In the genomic region with DNA sequence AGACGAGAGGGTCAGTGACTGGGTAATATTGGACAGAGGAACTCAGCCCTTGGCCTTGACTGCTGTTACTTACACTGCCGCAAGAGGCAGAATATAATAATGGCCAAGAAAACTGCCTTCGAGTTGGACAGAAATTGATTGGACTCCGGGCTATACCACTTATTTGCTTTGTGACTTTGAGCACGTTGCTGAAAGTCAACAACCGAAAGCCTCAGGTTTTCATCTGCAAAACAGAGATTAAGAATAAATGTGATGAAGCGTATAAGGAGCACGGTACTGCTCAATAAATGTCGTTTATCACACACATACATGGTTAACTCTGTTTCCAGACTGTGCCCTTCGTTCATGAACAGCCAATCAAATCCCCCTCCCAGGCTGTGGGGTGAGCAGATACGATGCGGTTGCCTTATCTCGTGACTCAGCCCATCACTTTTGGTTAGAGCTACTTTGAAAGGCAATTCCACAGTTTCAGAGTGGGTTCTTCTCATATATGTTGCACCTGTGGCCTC, we compare ENCODE assay signal across 2 cellular contexts.
TF ChIP-seq lines count a peak whose summit lies in the region.

No MANE protein-coding gene starts in this region.

TF ChIP-seq in A549, 52 proteins besides CTCF, POLR2A, EP300 and RAD21 (continued from another document):
- no peak for TF ChIP-seq PBX3 (IDR thresholded peaks at IDR 0.05)
- TF ChIP-seq RARB (CRISPR knock-in tag; IDR thresholded peaks at IDR 0.05), result no peak
- no peak for TF ChIP-seq MAFK (IDR thresholded peaks at IDR 0.05; ENCODE audit: partially characterized antibody)
- TF ChIP-seq KDM5A (IDR thresholded peaks at IDR 0.05), result no peak
- TF ChIP-seq, protein P1, sequence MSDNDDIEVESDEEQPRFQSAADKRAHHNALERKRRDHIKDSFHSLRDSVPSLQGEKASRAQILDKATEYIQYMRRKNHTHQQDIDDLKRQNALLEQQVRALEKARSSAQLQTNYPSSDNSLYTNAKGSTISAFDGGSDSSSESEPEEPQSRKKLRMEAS (IDR thresholded peaks at IDR 0.05), result no peak
- TF ChIP-seq ZC3H11A (IDR thresholded peaks at IDR 0.05), result no peak
- TF ChIP-seq EHF (CRISPR knock-in tag; IDR thresholded peaks at IDR 0.05), result no peak
- no peak for TF ChIP-seq ESRRA (IDR thresholded peaks at IDR 0.05; ENCODE audit: borderline replicate concordance, low read length)
- TF ChIP-seq RNF2 (IDR thresholded peaks at IDR 0.05; ENCODE audit: borderline replicate concordance, low read depth), result no peak
- TF ChIP-seq GATA3 (IDR thresholded peaks at IDR 0.05; ENCODE audit: borderline replicate concordance), result no peak
- no peak for TF ChIP-seq CBX8 (IDR thresholded peaks at IDR 0.05)
- no peak for TF ChIP-seq RFX5 (IDR thresholded peaks at IDR 0.05)
- TF ChIP-seq TFCP2L1 (CRISPR knock-in tag; IDR thresholded peaks at IDR 0.05), result no peak

TF ChIP-seq in SK-N-SH treated with all-trans-retinoic acid at 6 μM for 48 hours, 23 proteins besides CTCF, POLR2A, EP300 and RAD21 (continued from another document):
- TF ChIP-seq POU6F1 (CRISPR knock-in tag; IDR thresholded peaks at IDR 0.05; ENCODE audit: borderline replicate concordance, low read depth) (no peak), OSR1 (CRISPR knock-in tag; IDR thresholded peaks at IDR 0.05) (no peak), SNAI2 (CRISPR knock-in tag; IDR thresholded peaks at IDR 0.05) (no peak)
TF ChIP-seq in SK-N-SH treated with all-trans-retinoic acid at 6 μM for 48 hours: peak in this region for 0.
